Comparison of ENCODE assay signal across 18 cellular contexts in genomic region chr10:70714961-70715360, GRCh38. TPM values are rescaled to one million over a fixed set of nuclear protein-coding genes. Genes with fewer than 3 reads are reported as not detected.
DNase-seq lines count a peak whose midpoint lies in the region; ATAC-seq lines count a peak whose summit lies in the region.
"Had no signal": no experiment of that assay in that cellular context is flagged by ENCODE, and none has a peak within 500 bp of the region (broad histone marks: within the 10 kb centered on the region; RNA-seq: fewer than 3 reads in every experiment).

No MANE protein-coding gene starts in this region.

- no peaks in the 10 kb centered on the region for H3K27me3 Mint-ChIP-seq in dendritic cell treated with granulocyte-macrophage colony-stimulating factor and Interleukin-4, amounts not matched to agents 40 ng/mL and 50 ng/mL, for 4 days

- DNase-seq in M059J (ENCODE audit: low read depth) (peak; percentile 25), NCI-H524 treated with DMSO at 0.1 percent for 48 hours (lab: John Stamatoyannopoulos, UW) (peak; percentile 66), NCI-H2227 treated with DMSO at 0.1 percent for 48 hours (lab: John Stamatoyannopoulos, UW) (no peak)
- no peak for DNase-seq in stimulated activated effector memory CD8-positive, alpha-beta T cell treated with anti-CD3 and anti-CD28 coated beads, Interleukin-12 subunit alpha, Interleukin-12 subunit beta, amount 100 ng/mL, for 72 hours (ENCODE audit: low spot score in 2 of 2)
- no peak for DNase-seq in stimulated activated CD4-positive, alpha-beta T cell treated with anti-CD3 and anti-CD28 coated beads, Interleukin-4, amount 100 ng/mL, for 1 hour
- DNase-seq: COR-L47, DMS53, KBM-7, NCI-H1436, NCI-H2081, NCI-H774, Peyer's patch, Right ventricle myocardium superior, SK-N-SH, T-helper 1 cell had no signal

- H3K4me3 Mint-ChIP-seq in dendritic cell treated with granulocyte-macrophage colony-stimulating factor and Interleukin-4, amounts not matched to agents 40 ng/mL and 50 ng/mL, for 4 days = no peak overlapping the region
- no peak overlapping the region for H3K4me3 Mint-ChIP-seq in stimulated activated effector memory CD8-positive, alpha-beta T cell treated with anti-CD3 and anti-CD28 coated beads, Interleukin-12 subunit alpha, Interleukin-12 subunit beta, amount 100 ng/mL, for 72 hours
- H3K4me3 Mint-ChIP-seq: GM23338 had no signal

- no peak for ATAC-seq in stimulated activated effector memory CD8-positive, alpha-beta T cell treated with anti-CD3 and anti-CD28 coated beads, Interleukin-12 subunit alpha, Interleukin-12 subunit beta, amount 100 ng/mL, for 72 hours
- ATAC-seq in GM18511 (IDR thresholded peaks at IDR 0.05; ENCODE audit: unreplicated experiment) = no peak
- ATAC-seq: GM23338 had no signal

- intact Hi-C loops in dendritic cell treated with granulocyte-macrophage colony-stimulating factor and Interleukin-4, amounts not matched to agents 40 ng/mL and 50 ng/mL, for 4 days (cut with micrococcal nuclease) = loop anchor here (5.0 kb wide), 1 partner anchor 42 kb away; no protein-coding TSS in a partner anchor

- H3K36me3 Mint-ChIP-seq in dendritic cell treated with granulocyte-macrophage colony-stimulating factor and Interleukin-4, amounts not matched to agents 40 ng/mL and 50 ng/mL, for 4 days (ENCODE audit: low read depth) = no peaks in the 10 kb centered on the region
- no peaks in the 10 kb centered on the region for H3K36me3 Mint-ChIP-seq in stimulated activated effector memory CD8-positive, alpha-beta T cell treated with anti-CD3 and anti-CD28 coated beads, Interleukin-12 subunit alpha, Interleukin-12 subunit beta, amount 100 ng/mL, for 72 hours

- H3K27ac Mint-ChIP-seq in dendritic cell treated with granulocyte-macrophage colony-stimulating factor and Interleukin-4, amounts not matched to agents 40 ng/mL and 50 ng/mL, for 4 days = peak overlapping the region; percentile 91
- peak overlapping the region; percentile 88 for H3K27ac Mint-ChIP-seq in stimulated activated effector memory CD8-positive, alpha-beta T cell treated with anti-CD3 and anti-CD28 coated beads, Interleukin-12 subunit alpha, Interleukin-12 subunit beta, amount 100 ng/mL, for 72 hours
- H3K27ac Mint-ChIP-seq: GM23338 had no signal

- peaks cover 45% of the 10 kb centered on the region for H3K4me1 Mint-ChIP-seq in dendritic cell treated with granulocyte-macrophage colony-stimulating factor and Interleukin-4, amounts not matched to agents 40 ng/mL and 50 ng/mL, for 4 days (ENCODE audit: low read depth)
- peaks cover 24% of the 10 kb centered on the region for H3K4me1 Mint-ChIP-seq in stimulated activated effector memory CD8-positive, alpha-beta T cell treated with anti-CD3 and anti-CD28 coated beads, Interleukin-12 subunit alpha, Interleukin-12 subunit beta, amount 100 ng/mL, for 72 hours

- H3K9me3 Mint-ChIP-seq in dendritic cell treated with granulocyte-macrophage colony-stimulating factor and Interleukin-4, amounts not matched to agents 40 ng/mL and 50 ng/mL, for 4 days = no peaks in the 10 kb centered on the region
- no peaks in the 10 kb centered on the region for H3K9me3 Mint-ChIP-seq in stimulated activated effector memory CD8-positive, alpha-beta T cell treated with anti-CD3 and anti-CD28 coated beads, Interleukin-12 subunit alpha, Interleukin-12 subunit beta, amount 100 ng/mL, for 72 hours
- H3K9me3 Mint-ChIP-seq: GM23338 had no signal

RNA-seq across cellular contexts. Expression of gene ADAMTS14, which starts 42.7 kb away (rescaled TPM):
- 0.69 and 1.2 TPM in 2 replicates for total RNA-seq in M059J (2014; rRNA removed; shearing (Covaris generic))

Comparison
In these comparisons a context has a peak if more than half of its experiments do, and no peak if none do; other contexts are left out.
1. DNase-seq: peak in M059J (single experiment) and NCI-H524 treated with DMSO at 0.1 percent for 48 hours (single experiment); none in stimulated activated effector memory CD8-positive, alpha-beta T cell treated with anti-CD3 and anti-CD28 coated beads, Interleukin-12 subunit alpha, Interleukin-12 subunit beta, amount 100 ng/mL, for 72 hours (0 of 2), NCI-H2227 treated with DMSO at 0.1 percent for 48 hours (single experiment) and stimulated activated CD4-positive, alpha-beta T cell treated with anti-CD3 and anti-CD28 coated beads, Interleukin-4, amount 100 ng/mL, for 1 hour (single experiment).